ENCODE assay signal across 15 cellular contexts in genomic region chr3:71258526-71258925, GRCh38.
DNase-seq lines count a peak whose midpoint lies in the region; ATAC-seq, FAIRE-seq and TF ChIP-seq lines count a peak whose summit lies in the region.
"Had no signal": no experiment of that assay in that cellular context is flagged by ENCODE, and none has a peak within 500 bp of the region (broad histone marks: within the 10 kb centered on the region; RNA-seq: fewer than 3 reads in every experiment).

No MANE protein-coding gene starts in this region.

- FAIRE-seq in A549 (lab: Jason Lieb, UNC) = no peak
- FAIRE-seq: GM12892 had no signal

- no peak overlapping the region for H2BK120ac ChIP-seq in mesenchymal stem cell (ENCODE audit: low read depth, low read length)

- TF ChIP-seq EP300 in A549 (IDR thresholded peaks at IDR 0.05) = peak in 1 of 2 experiments; percentile 44; a peak in 1 of 5 replicates

- no peak overlapping the region for H2AK5ac ChIP-seq in mesenchymal stem cell (ENCODE audit: low read length, severe bottlenecking)

- DNase-seq in A549 (ENCODE audit: low read depth in 1 of 2, low spot score in 1 of 2) (peak in 1 of 2 experiments; percentile 79), EL (peak; percentile 8), adipocyte (ENCODE audit: low read depth) (peak; percentile 33), mesenchymal stem cell (peak; percentile 46), H4 (ENCODE audit: low spot score) (no peak), foreskin keratinocyte (no peak)
- DNase-seq in activated CD4-positive, CD25-positive, alpha-beta regulatory T cell treated with anti-CD3 and anti-CD28 coated beads, Interleukin-2, amount 50 U/mL, for 72 hours = no peak
- DNase-seq: foreskin melanocyte, mucosa of descending colon, NCI-H187, psoas muscle, Right ventricle myocardium superior had no signal

- H3K9ac ChIP-seq in adipocyte (ENCODE audit: low read length) (no peak overlapping the region), mesenchymal stem cell (ENCODE audit: low read length) (no peak overlapping the region)

- H3K36me3 ChIP-seq in adipocyte (ENCODE audit: control insufficient read depth, insufficient read depth, low read length, severe bottlenecking) (no peaks in the 10 kb centered on the region), mesenchymal stem cell (ENCODE audit: control insufficient read depth in 1 of 2, insufficient read depth in 2 of 2, low read depth in 1 of 2, low read length in 2 of 2) (no peaks in the 10 kb centered on the region)
- H3K36me3 ChIP-seq: vagina had no signal

- no peak overlapping the region for H3K14ac ChIP-seq in mesenchymal stem cell (ENCODE audit: low read length in 2 of 2)

- H2BK15ac ChIP-seq in mesenchymal stem cell (ENCODE audit: low read depth, poor library complexity, severe bottlenecking) = no peak overlapping the region

- CTCF ChIA-PET in A549 (lab: Yijun Ruan, JAX) = interaction anchor here (1.0 to 2.3 kb wide), 4 partner anchors 9 to 331 kb away, joined by 3 to 6 read pairs (median 3); no protein-coding TSS in a partner anchor

- no peak for TF ChIP-seq RAD21 in A549 (conservative IDR thresholded peaks at IDR 0.05 in 1 of 2, IDR thresholded peaks at IDR 0.05 in 1 of 2)

- WGBS in A549 (ENCODE audit: missing lambda C conversion rate) = 19% methylated on average over 3 of the region's 3 CpGs
- WGBS in mesenchymal stem cell = 92% methylated on average over 3 of the region's 3 CpGs

- H3K4me3 ChIP-seq in A549 (no peak overlapping the region), adipocyte (ENCODE audit: low read length) (no peak overlapping the region), mesenchymal stem cell (ENCODE audit: insufficient read depth in 1 of 2, low read depth in 1 of 2, low read length in 2 of 2) (no peak overlapping the region)
- H3K4me3 ChIP-seq: mucosa of descending colon, psoas muscle, vagina had no signal

- H3K9me3 ChIP-seq in A549 = no peaks in the 10 kb centered on the region
- no peaks in the 10 kb centered on the region for H3K9me3 ChIP-seq in adipocyte (ENCODE audit: control insufficient read depth, low read length)
- H3K9me3 ChIP-seq in mesenchymal stem cell (ENCODE audit: control insufficient read depth, low read length) = no peaks in the 10 kb centered on the region
- H3K9me3 ChIP-seq: mucosa of descending colon, psoas muscle, vagina had no signal

- no peak overlapping the region for H2AFZ ChIP-seq in mesenchymal stem cell (ENCODE audit: low read depth, low read length)

- H3K4me2 ChIP-seq in A549 (peak overlapping the region; percentile 65), mesenchymal stem cell (ENCODE audit: low read length, poor library complexity, severe bottlenecking) (no peak overlapping the region)

- H4K8ac ChIP-seq in mesenchymal stem cell (ENCODE audit: low read length) = no peak overlapping the region

- POLR2A ChIA-PET in A549 (lab: Yijun Ruan, JAX) = interaction anchor here (1.1 to 1.9 kb wide), 4 partner anchors 14 to 325 kb away, joined by 4 to 17 read pairs (median 5); partner anchors contain the start of gene FOXP1

- H3K18ac ChIP-seq in mesenchymal stem cell (ENCODE audit: low read depth in 1 of 2, low read length in 2 of 2) = peak overlapping the region in 1 of 2 experiments; percentile 60

- H3K23ac ChIP-seq in mesenchymal stem cell (ENCODE audit: low read length in 2 of 2) = no peak overlapping the region

- peaks cover 35% of the 10 kb centered on the region for H3K79me1 ChIP-seq in mesenchymal stem cell (replicated peaks; ENCODE audit: low read length, poor library complexity, severe bottlenecking)

- TF ChIP-seq CTCF in A549 (IDR thresholded peaks at IDR 0.05) = no peak
- no peak for TF ChIP-seq CTCF in foreskin keratinocyte (conservative IDR thresholded peaks at IDR 0.05)

- H3K4me1 ChIP-seq in A549 = peaks cover 86% of the 10 kb centered on the region
- peaks cover 14% of the 10 kb centered on the region for H3K4me1 ChIP-seq in adipocyte (ENCODE audit: control insufficient read depth, insufficient read depth, low read length)
- H3K4me1 ChIP-seq in mesenchymal stem cell (ENCODE audit: control insufficient read depth, insufficient read depth, low read depth, low read length) = peaks cover 6% of the 10 kb centered on the region
- peaks cover 6% of the 10 kb centered on the region for H3K4me1 ChIP-seq in foreskin keratinocyte

- H4K91ac ChIP-seq in mesenchymal stem cell (ENCODE audit: low read length) = no peak overlapping the region

- ATAC-seq in A549 (peak; percentile 67 to 72; a peak in 5 of 6 replicates), foreskin keratinocyte (no peak), GM18873 (IDR thresholded peaks at IDR 0.05; ENCODE audit: low FRiP score, unreplicated experiment) (no peak)
- ATAC-seq: psoas muscle had no signal

- H3K27me3 ChIP-seq in adipocyte (replicated peaks; ENCODE audit: control insufficient read depth, insufficient read depth, low read length) = no peaks in the 10 kb centered on the region
- no peaks in the 10 kb centered on the region for H3K27me3 ChIP-seq in mesenchymal stem cell (ENCODE audit: control insufficient read depth in 1 of 2, insufficient read depth in 1 of 2, low read length in 2 of 2)
- peaks cover 10% of the 10 kb centered on the region for H3K27me3 ChIP-seq in foreskin keratinocyte
- H3K27me3 ChIP-seq: vagina had no signal

- no peak overlapping the region for H3K4ac ChIP-seq in mesenchymal stem cell (ENCODE audit: low read depth in 1 of 2, low read length in 2 of 2)

- TF ChIP-seq POLR2A in A549 (IDR thresholded peaks at IDR 0.05; ENCODE audit: low read length) = no peak

- H3K27ac ChIP-seq in A549 = peak overlapping the region; percentile 78 to 91
- H3K27ac ChIP-seq in mesenchymal stem cell (ENCODE audit: low read length, poor library complexity, severe bottlenecking) = no peak overlapping the region
- H3K27ac ChIP-seq in foreskin keratinocyte = no peak overlapping the region
- H3K27ac ChIP-seq: psoas muscle, vagina had no signal

- H2BK5ac ChIP-seq in mesenchymal stem cell (ENCODE audit: low read depth, low read length, poor library complexity, severe bottlenecking) = no peak overlapping the region

- H2BK12ac ChIP-seq in mesenchymal stem cell (ENCODE audit: low read length in 2 of 2) = no peak overlapping the region

TF ChIP-seq in A549, 52 proteins besides CTCF, POLR2A, EP300 and RAD21:
- 0 out of 5 replicates have a peak, but pooled peaks of 1 of the 2 experiments have one; percentile 19 for TF ChIP-seq JUN (IDR thresholded peaks at IDR 0.05)
- no peak for TF ChIP-seq SREBF2 (IDR thresholded peaks at IDR 0.05)
- TF ChIP-seq ESRRA (IDR thresholded peaks at IDR 0.05; ENCODE audit: borderline replicate concordance, low read length) = 0 out of 2 replicates have a peak, but pooled peaks have one; percentile 36
- no peak for TF ChIP-seq HMGXB4 (CRISPR knock-in tag; IDR thresholded peaks at IDR 0.05; ENCODE audit: borderline replicate concordance)
- peak in 1 of 2 experiments; percentile 25; a peak in 2 of 4 replicates for TF ChIP-seq CEBPB (IDR thresholded peaks at IDR 0.05)
- TF ChIP-seq, protein P1, sequence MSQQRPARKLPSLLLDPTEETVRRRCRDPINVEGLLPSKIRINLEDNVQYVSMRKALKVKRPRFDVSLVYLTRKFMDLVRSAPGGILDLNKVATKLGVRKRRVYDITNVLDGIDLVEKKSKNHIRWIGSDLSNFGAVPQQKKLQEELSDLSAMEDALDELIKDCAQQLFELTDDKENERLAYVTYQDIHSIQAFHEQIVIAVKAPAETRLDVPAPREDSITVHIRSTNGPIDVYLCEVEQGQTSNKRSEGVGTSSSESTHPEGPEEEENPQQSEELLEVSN (IDR thresholded peaks at IDR 0.05; ENCODE audit: borderline replicate concordance, low read depth) = no peak
- no peak for TF ChIP-seq NPAS2 (CRISPR knock-in tag; IDR thresholded peaks at IDR 0.05; ENCODE audit: borderline replicate concordance)
- no peak for TF ChIP-seq EHMT2 (IDR thresholded peaks at IDR 0.05; ENCODE audit: low read depth)
- no peak for TF ChIP-seq NFE2L2 (conservative IDR thresholded peaks at IDR 0.05; ENCODE audit: low read length)

Comparison
In these comparisons a context has a peak if more than half of its experiments do, and no peak if none do; other contexts are left out.
1. ATAC-seq: peak in A549 (2 of 2); none in foreskin keratinocyte (single experiment) and GM18873 (single experiment).
2. DNase-seq: peak in EL (single experiment), adipocyte (single experiment) and mesenchymal stem cell (single experiment); none in activated CD4-positive, CD25-positive, alpha-beta regulatory T cell treated with anti-CD3 and anti-CD28 coated beads, Interleukin-2, amount 50 U/mL, for 72 hours (single experiment), H4 (single experiment) and foreskin keratinocyte (0 of 2).
3. H3K27ac ChIP-seq: peak in A549 (2 of 2); none in mesenchymal stem cell (single experiment) and foreskin keratinocyte (single experiment).